In genomic region chr20:53422039-53422438, GRCh38 we compare ENCODE assay signal across 34 cellular contexts.
DNase-seq lines count a peak whose midpoint lies in the region; ATAC-seq, FAIRE-seq and TF ChIP-seq lines count a peak whose summit lies in the region.
"Had no signal": no experiment of that assay in that cellular context is flagged by ENCODE, and none has a peak within 500 bp of the region (broad histone marks: within the 10 kb centered on the region; RNA-seq: fewer than 3 reads in every experiment).

No MANE protein-coding gene starts in this region.

- DNase-seq in DND-41 (no peak), K562 (ENCODE audit: extremely low read depth in 1 of 4, low spot score in 3 of 4) (peak in 1 of 4 experiments; percentile 27), nephron progenitor cell (no peak), hepatic stellate cell (ENCODE audit: low spot score) (no peak), mesendoderm (no peak), NCI-H1436 treated with DMSO at 0.1 percent for 48 hours (lab: John Stamatoyannopoulos, UW) (no peak)
- DNase-seq: 8988T; ACHN; AML-193; BE2C; C1 segment of cervical spinal cord; Caco-2; Calu3; CD4-positive, alpha-beta memory T cell; CD4-positive, alpha-beta T cell; CD4-positive, CD25-positive, alpha-beta regulatory T cell; CD8-positive, alpha-beta memory T cell; CD8-positive, alpha-beta T cell; COR-L47; DMS 273 treated with DMSO at 0.1 percent for 48 hours; DMS153; DMS53; DMS79; DMS79 treated with DMSO at 0.1 percent for 48 hours; EL had no signal

- H3K79me2 ChIP-seq in DND-41 (ENCODE audit: insufficient read depth, low read length) (no peaks in the 10 kb centered on the region), K562 (ENCODE audit: control insufficient read depth, insufficient read depth, low read length) (no peaks in the 10 kb centered on the region), mesendoderm (ENCODE audit: control insufficient read depth, insufficient read depth, low read length) (no peaks in the 10 kb centered on the region)

- no peak overlapping the region for H2AFZ ChIP-seq in DND-41 (ENCODE audit: low read depth, low read length)
- no peak overlapping the region for H2AFZ ChIP-seq in K562 (ENCODE audit: low read depth, low read length)

- peaks cover 5% of the 10 kb centered on the region for H3K27me3 Mint-ChIP-seq in nephron progenitor cell (ENCODE audit: low read depth, poor library complexity)
- H3K27me3 Mint-ChIP-seq: CD4-positive, alpha-beta T cell had no signal

- intact Hi-C loops in K562 (cut with micrococcal nuclease) = loop anchor here (5.0 to 10.0 kb wide), 2 partner anchors 70 to 643 kb away; no protein-coding TSS in a partner anchor

- TF ChIP-seq CTCF in DND-41 (IDR thresholded peaks at IDR 0.05; ENCODE audit: borderline replicate concordance, extremely low read depth, low read length, poor library complexity, severe bottlenecking) (no peak), K562 (IDR thresholded peaks at IDR 0.05 in 2 of 3, conservative IDR thresholded peaks at IDR 0.05 in 1 of 3; ENCODE audit: insufficient read depth in 2 of 3, low read depth in 1 of 3, low read length in 3 of 3) (no peak), nephron progenitor cell (IDR thresholded peaks at IDR 0.05) (no peak)

- H3K4me1 ChIP-seq in DND-41 (ENCODE audit: insufficient read depth, low read length) = no peaks in the 10 kb centered on the region
- peaks cover 0 to 4% of the 10 kb centered on the region in 2 experiments; a peak in 1 of 5 replicates for H3K4me1 ChIP-seq in K562 (replicated peaks in 1 of 2; ENCODE audit: control insufficient read depth in 2 of 2, insufficient read depth in 2 of 2, low read length in 2 of 2)
- no peaks in the 10 kb centered on the region for H3K4me1 ChIP-seq in mesendoderm (ENCODE audit: control insufficient read depth, low read depth, low read length)
- H3K4me1 ChIP-seq: A549, BE2C, BLaER1, Caco-2 had no signal

- H2BK120ac ChIP-seq in mesendoderm (ENCODE audit: low read depth, low read length) = no peak overlapping the region

- in situ Hi-C loops in K562 (cut with MboI) = no loop called here

- H3K4ac ChIP-seq in mesendoderm (ENCODE audit: low read depth, low read length) = no peak overlapping the region

- no TSS peak for BruUV-seq in K562 (replicated peaks; lab: Mats Ljungman, UMichigan)

- H3K4me1 Mint-ChIP-seq in nephron progenitor cell = peaks cover 12% of the 10 kb centered on the region
- H3K4me1 Mint-ChIP-seq: B cell; CD8-positive, alpha-beta memory T cell had no signal

- H4K8ac ChIP-seq in mesendoderm (ENCODE audit: low read depth, low read length) = no peak overlapping the region

- H4K5ac ChIP-seq in mesendoderm (ENCODE audit: low read length) = no peak overlapping the region

- no peak for FAIRE-seq in K562 (lab: Jason Lieb, UNC)
- FAIRE-seq: A204.1, A549, D721Med had no signal

- peaks cover 3% of the 10 kb centered on the region for H3K9me3 Mint-ChIP-seq in nephron progenitor cell
- H3K9me3 Mint-ChIP-seq: CD4-positive, alpha-beta T cell; CD8-positive, alpha-beta memory T cell; CD8-positive, alpha-beta T cell had no signal

- H3K23ac ChIP-seq in mesendoderm (ENCODE audit: low read length) = no peak overlapping the region

- H3K27ac ChIP-seq in DND-41 (ENCODE audit: low read length) (no peak overlapping the region), K562 (ENCODE audit: extremely low read depth, low read depth, low read length) (no peak overlapping the region), mesendoderm (ENCODE audit: low read depth, low read length) (no peak overlapping the region)
- H3K27ac ChIP-seq: 22Rv1; A549; BLaER1; BLaER1 treated with 17β-estradiol and CSF1 and Interleukin-3, amounts not matched to agents 10 nM and 100 nM; C4-2B had no signal

- peaks cover 40% of the 10 kb centered on the region for H3K36me3 Mint-ChIP-seq in nephron progenitor cell (ENCODE audit: low read depth)
- H3K36me3 Mint-ChIP-seq: CD8-positive, alpha-beta T cell had no signal

- no peaks in the 10 kb centered on the region for H3K79me1 ChIP-seq in mesendoderm (ENCODE audit: low read length)

- no peak for TF ChIP-seq RAD21 in K562 (CRISPR knock-in tag; conservative IDR thresholded peaks at IDR 0.05 in 1 of 2, IDR thresholded peaks at IDR 0.05 in 1 of 2)

- ATAC-seq in DND-41 (ENCODE audit: insufficient read depth, low read depth) = peak; percentile 35; the same call in 2 of the 3 replicates
- ATAC-seq in K562 = no peak
- ATAC-seq: A549; CD8-positive, alpha-beta T cell had no signal

- no peak overlapping the region for H3K4me3 Mint-ChIP-seq in nephron progenitor cell
- H3K4me3 Mint-ChIP-seq: B cell; CD14-positive monocyte; CD4-positive, alpha-beta memory T cell; CD4-positive, alpha-beta T cell; CD4-positive, CD25-positive, alpha-beta regulatory T cell; CD8-positive, alpha-beta memory T cell; CD8-positive, alpha-beta T cell had no signal

- no peak overlapping the region for H2AK5ac ChIP-seq in mesendoderm (ENCODE audit: low read length)

- H3K27me3 ChIP-seq in DND-41 (ENCODE audit: insufficient read depth, low read length, poor library complexity) (peaks cover 6% of the 10 kb centered on the region), K562 (ENCODE audit: control insufficient read depth in 2 of 2, insufficient read depth in 2 of 2, low read length in 2 of 2) (peaks cover 9 to 35% of the 10 kb centered on the region in 2 experiments), mesendoderm (ENCODE audit: insufficient read depth, low read length, poor library complexity) (no peaks in the 10 kb centered on the region)
- H3K27me3 ChIP-seq: BE2C; BLaER1; BLaER1 treated with 17β-estradiol and CSF1 and Interleukin-3, amounts not matched to agents 10 nM and 100 nM had no signal

- H3K9me1 ChIP-seq in K562 (ENCODE audit: control insufficient read depth, insufficient read depth, low read length) = no peaks in the 10 kb centered on the region

- H3K4me2 ChIP-seq in DND-41 (ENCODE audit: insufficient read depth, low read length) (no peak overlapping the region), K562 (ENCODE audit: insufficient read depth, low read length) (no peak overlapping the region; the same call in 1 of the 2 replicates), mesendoderm (ENCODE audit: low read length) (no peak overlapping the region)
- H3K4me2 ChIP-seq: A549; BLaER1; BLaER1 treated with 17β-estradiol and CSF1 and Interleukin-3, amounts not matched to agents 10 nM and 100 nM had no signal

- H3K9me3 ChIP-seq in DND-41 (ENCODE audit: insufficient read depth, low read length, severe bottlenecking) (no peaks in the 10 kb centered on the region), K562 (replicated peaks; ENCODE audit: control insufficient read depth, insufficient read depth, low read depth, low read length) (no peaks in the 10 kb centered on the region)
- H3K9me3 ChIP-seq: BE2C, BLaER1, Caco-2 had no signal

- POLR2A ChIA-PET in K562 (lab: Yijun Ruan, JAX) = no interaction called here

- peak overlapping the region; percentile 60 for H3K27ac Mint-ChIP-seq in nephron progenitor cell
- H3K27ac Mint-ChIP-seq: B cell; CD4-positive, alpha-beta memory T cell; CD4-positive, alpha-beta T cell; CD8-positive, alpha-beta T cell had no signal

- H3K36me3 ChIP-seq in DND-41 (ENCODE audit: insufficient read depth, low read length) (no peaks in the 10 kb centered on the region), K562 (ENCODE audit: control insufficient read depth, insufficient read depth, low read length) (no peaks in the 10 kb centered on the region), mesendoderm (ENCODE audit: control insufficient read depth, insufficient read depth, low read length) (no peaks in the 10 kb centered on the region)
- H3K36me3 ChIP-seq: BE2C; BLaER1; BLaER1 treated with 17β-estradiol and CSF1 and Interleukin-3, amounts not matched to agents 10 nM and 100 nM had no signal

- CTCF ChIA-PET in K562 (lab: Yijun Ruan, JAX; ENCODE audit: low intra/inter-chr PET ratio) = no interaction called here

- H3K56ac ChIP-seq in mesendoderm (ENCODE audit: low read length) = no peak overlapping the region

- H2BK5ac ChIP-seq in mesendoderm (ENCODE audit: low read length) = no peak overlapping the region

- no peak overlapping the region for H3K9ac ChIP-seq in DND-41 (ENCODE audit: low read depth, low read length)
- H3K9ac ChIP-seq in K562 (ENCODE audit: insufficient read depth in 1 of 2, low read depth in 2 of 2, low read length in 2 of 2) = no peak overlapping the region
- H3K9ac ChIP-seq in mesendoderm (ENCODE audit: low read length) = no peak overlapping the region
- H3K9ac ChIP-seq: BLaER1; BLaER1 treated with 17β-estradiol and CSF1 and Interleukin-3, amounts not matched to agents 10 nM and 100 nM had no signal

- peak; percentile 18; the same call in 1 of the 2 replicates for TF ChIP-seq EP300 in K562 (IDR thresholded peaks at IDR 0.05; ENCODE audit: low read length)

- 10% methylated on average over 7 of the region's 7 CpGs for WGBS in K562 (ENCODE audit: insufficient coverage, low coverage, missing lambda C conversion rate)
- no CpG with 5 or more reads among the region's 7 CpGs for WGBS in mesendoderm (ENCODE audit: extremely low coverage, insufficient coverage, low lambda C conversion rate)

- H2BK15ac ChIP-seq in mesendoderm (replicated peaks; ENCODE audit: low read depth) = no peak overlapping the region

- no peak for TF ChIP-seq POLR2A in K562 (conservative IDR thresholded peaks at IDR 0.05)

- no peak overlapping the region for H3K4me3 ChIP-seq in DND-41 (ENCODE audit: low read depth in 1 of 2, low read length in 2 of 2)
- no peak overlapping the region for H3K4me3 ChIP-seq in K562
- no peak overlapping the region for H3K4me3 ChIP-seq in mesendoderm (ENCODE audit: low read length)
- H3K4me3 ChIP-seq: A549; BLaER1; BLaER1 treated with 17β-estradiol and CSF1 and Interleukin-3, amounts not matched to agents 10 nM and 100 nM had no signal

- H3K18ac ChIP-seq in mesendoderm (ENCODE audit: low read length) = no peak overlapping the region

- H4K20me1 ChIP-seq in DND-41 (ENCODE audit: insufficient read depth, low read length) (no peaks in the 10 kb centered on the region), K562 (replicated peaks; ENCODE audit: control insufficient read depth, insufficient read depth, low read length) (no peaks in the 10 kb centered on the region)
- H4K20me1 ChIP-seq: BLaER1; BLaER1 treated with 17β-estradiol and CSF1 and Interleukin-3, amounts not matched to agents 10 nM and 100 nM had no signal

TF ChIP-seq in K562, 482 proteins besides CTCF, POLR2A, EP300 and RAD21 (continues in another document):
- TF ChIP-seq CTBP1 (IDR thresholded peaks at IDR 0.05; ENCODE audit: borderline replicate concordance) (0 out of 2 replicates have a peak, but pooled peaks have one; percentile 22), TAL1 (IDR thresholded peaks at IDR 0.05) (peak; percentile 66), CBFA2T2 (conservative IDR thresholded peaks at IDR 0.05) (peak; percentile 51), TEAD4 (IDR thresholded peaks at IDR 0.05; ENCODE audit: low read length) (peak; percentile 72; the same call in 1 of the 2 replicates), TEAD4 (CRISPR knock-in tag; IDR thresholded peaks at IDR 0.05; ENCODE audit: borderline replicate concordance) (no peak), PURB (CRISPR knock-in tag; IDR thresholded peaks at IDR 0.05; ENCODE audit: low read depth) (no peak), KDM1A (IDR thresholded peaks at IDR 0.05) (peak in 1 of 2 experiments; percentile 18; a peak in 1 of 4 replicates), SIX5 (IDR thresholded peaks at IDR 0.05; ENCODE audit: borderline replicate concordance in 1 of 2, insufficient read depth in 1 of 2, low read depth in 1 of 2, low read length in 2 of 2) (no peak)
